In the genomic region with DNA sequence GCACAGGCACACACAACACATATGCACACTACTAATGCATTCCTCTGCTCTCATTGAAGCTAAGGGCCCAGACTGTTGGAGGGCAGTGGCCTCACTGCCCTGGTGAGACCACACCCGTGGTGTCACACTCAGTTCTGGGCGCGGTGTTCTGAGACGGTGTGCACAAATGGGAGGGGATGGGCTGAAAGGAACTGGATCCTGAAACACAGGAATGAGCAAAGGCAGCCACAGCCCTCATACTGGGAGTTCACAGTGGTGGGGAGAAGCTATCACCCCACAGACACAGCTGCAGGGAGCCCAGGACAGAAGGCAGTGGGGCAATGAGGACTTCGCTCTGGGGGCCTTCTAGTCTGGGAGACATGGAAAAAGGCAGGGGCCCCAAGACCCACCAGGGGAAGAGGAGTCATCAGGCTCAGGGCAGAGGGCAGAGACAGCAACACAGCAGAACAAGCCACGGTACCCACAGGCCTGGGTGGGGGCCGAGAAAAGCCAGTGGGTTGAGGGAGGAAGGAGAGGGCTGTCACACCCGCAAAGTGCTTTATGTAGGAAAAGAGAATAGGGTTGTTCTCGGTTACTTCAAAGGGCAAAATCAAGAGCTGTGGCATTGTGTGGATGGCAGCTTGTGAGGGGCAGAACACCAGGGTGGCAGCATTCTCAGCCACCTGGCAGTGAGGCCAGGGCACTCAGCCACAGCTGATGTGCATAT, we compare ENCODE assay signal across 10 cellular contexts.
DNase-seq lines count a peak whose midpoint lies in the region; ATAC-seq and TF ChIP-seq lines count a peak whose summit lies in the region.
"Had no signal": no experiment of that assay in that cellular context is flagged by ENCODE, and none has a peak within 500 bp of the region (broad histone marks: within the 10 kb centered on the region; RNA-seq: fewer than 3 reads in every experiment).

No MANE protein-coding gene starts in this region.

- H3K4me1 ChIP-seq in Caco-2 = no peaks in the 10 kb centered on the region

- H3K27ac Mint-ChIP-seq in activated naive CD4-positive, alpha-beta T cell treated with anti-CD3 and anti-CD28 coated beads, Interleukin-2, amount 50 U/mL, for 24 hours = peak overlapping the region; percentile 94
- H3K27ac Mint-ChIP-seq in memory B cell (peak overlapping the region; percentile 100), Caco-2 (ENCODE audit: unreplicated experiment) (no peak overlapping the region)

- peak overlapping the region; percentile 27 for H3K4me3 Mint-ChIP-seq in activated naive CD4-positive, alpha-beta T cell treated with anti-CD3 and anti-CD28 coated beads, Interleukin-2, amount 50 U/mL, for 24 hours
- H3K4me3 Mint-ChIP-seq in memory B cell (peak overlapping the region; percentile 43), Caco-2 (ENCODE audit: unreplicated experiment) (no peak overlapping the region)

- H3K36me3 ChIP-seq in Caco-2 (ENCODE audit: control insufficient read depth, insufficient read depth, low read length) = no peaks in the 10 kb centered on the region

- no peaks in the 10 kb centered on the region for H3K9me3 ChIP-seq in Caco-2

- peaks cover 92% of the 10 kb centered on the region for H3K4me1 Mint-ChIP-seq in activated naive CD4-positive, alpha-beta T cell treated with anti-CD3 and anti-CD28 coated beads, Interleukin-2, amount 50 U/mL, for 24 hours
- peaks cover 56% of the 10 kb centered on the region for H3K4me1 Mint-ChIP-seq in memory B cell
- H3K4me1 Mint-ChIP-seq in Caco-2 (ENCODE audit: low read depth, unreplicated experiment) = no peaks in the 10 kb centered on the region

- no peak for TF ChIP-seq CTCF in Caco-2 (IDR thresholded peaks at IDR 0.05; ENCODE audit: insufficient read depth in 1 of 2, low read depth in 1 of 2, low read length in 1 of 2, severe bottlenecking in 1 of 2, unreplicated experiment in 1 of 2)

- H3K9me3 Mint-ChIP-seq in activated naive CD4-positive, alpha-beta T cell treated with anti-CD3 and anti-CD28 coated beads, Interleukin-2, amount 50 U/mL, for 24 hours = no peaks in the 10 kb centered on the region
- no peaks in the 10 kb centered on the region for H3K9me3 Mint-ChIP-seq in memory B cell
- H3K9me3 Mint-ChIP-seq in Caco-2 (ENCODE audit: unreplicated experiment) = no peaks in the 10 kb centered on the region

- intact Hi-C loops in Caco-2 (cut with micrococcal nuclease; ENCODE audit: unreplicated experiment) = no loop called here

- DNase-seq in stimulated activated CD4-positive, alpha-beta T cell treated with anti-CD3 and anti-CD28 coated beads, Interleukin-1b, Interleukin-23, amount 100 ng/mL, for 48 hours = peak; percentile 32
- no peak for DNase-seq in stimulated activated CD4-positive, alpha-beta T cell treated with anti-CD3 and anti-CD28 coated beads, Interleukin-12 subunit alpha, Interleukin-12 subunit beta, amount 100 ng/mL, for 4 hours
- DNase-seq in memory B cell (ENCODE audit: low spot score in 2 of 2) (peak in 1 of 2 donors; percentile 21), Caco-2 (no peak), NCI-H1694 (lab: John Stamatoyannopoulos, UW) (no peak), UCSD-AML1 (lab: John Stamatoyannopoulos, UW; ENCODE audit: unreplicated experiment) (no peak), occipital lobe (lab: John Stamatoyannopoulos, UW) (no peak)
- DNase-seq: hippocampal formation, WERI-Rb-1 had no signal

- peak; percentile 53 for ATAC-seq in memory B cell (ENCODE audit: low read depth)

- no peaks in the 10 kb centered on the region for H3K27me3 Mint-ChIP-seq in activated naive CD4-positive, alpha-beta T cell treated with anti-CD3 and anti-CD28 coated beads, Interleukin-2, amount 50 U/mL, for 24 hours
- no peaks in the 10 kb centered on the region for H3K27me3 Mint-ChIP-seq in memory B cell
- no peaks in the 10 kb centered on the region for H3K27me3 Mint-ChIP-seq in Caco-2 (ENCODE audit: insufficient read depth, unreplicated experiment)

- CTCF ChIA-PET in Caco-2 (lab: Charles Lee) = no interaction called here

- H3K27me3 ChIP-seq in Caco-2 (replicated peaks; ENCODE audit: control insufficient read depth, insufficient read depth, low read length) = no peaks in the 10 kb centered on the region

- POLR2A ChIA-PET in Caco-2 (lab: Charles Lee) = no interaction called here

- H3K36me3 Mint-ChIP-seq in activated naive CD4-positive, alpha-beta T cell treated with anti-CD3 and anti-CD28 coated beads, Interleukin-2, amount 50 U/mL, for 24 hours = peaks cover 18% of the 10 kb centered on the region
- peaks cover 7% of the 10 kb centered on the region for H3K36me3 Mint-ChIP-seq in memory B cell
- H3K36me3 Mint-ChIP-seq in Caco-2 (ENCODE audit: insufficient read depth, unreplicated experiment) = peaks cover 26% of the 10 kb centered on the region

- no peak overlapping the region for H3K4me3 ChIP-seq in Caco-2 (ENCODE audit: low read depth, low read length)

- no TSS peak for BruUV-seq in Caco-2 (replicated peaks; lab: Mats Ljungman, UMichigan)
